ENCODE assay signal across 8 cellular contexts in the genomic region with DNA sequence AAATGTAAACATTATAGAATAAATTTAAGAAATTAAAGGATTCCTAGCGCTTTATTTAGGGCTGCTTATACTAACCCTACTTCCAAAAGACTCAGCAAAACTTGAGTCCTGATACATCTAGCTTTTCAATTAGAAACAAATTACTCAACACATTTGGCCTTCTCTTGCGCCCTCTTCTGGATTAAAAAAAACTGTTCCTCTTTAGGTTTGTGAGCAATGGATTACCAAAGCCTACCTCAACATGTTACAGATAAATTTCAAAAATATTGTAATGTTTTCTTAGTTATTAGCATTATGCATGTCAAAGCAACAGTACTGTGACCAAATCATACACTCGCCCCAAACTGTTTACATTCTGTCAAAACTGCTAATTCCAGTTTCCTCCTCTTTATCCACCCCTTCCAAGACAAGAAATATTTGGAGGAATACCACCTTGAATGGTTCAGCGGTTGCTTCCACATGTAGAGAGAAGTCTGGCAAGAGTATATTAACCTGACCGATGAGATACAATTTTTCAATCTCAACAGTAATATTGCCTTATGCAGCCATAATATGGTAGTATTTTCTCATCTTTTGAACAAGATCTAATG. TPM values are rescaled to one million over a fixed set of nuclear protein-coding genes. Genes with fewer than 3 reads are reported as not detected.
DNase-seq lines count a peak whose midpoint lies in the region; ATAC-seq and TF ChIP-seq lines count a peak whose summit lies in the region.

No MANE protein-coding gene starts in this region.

- TF ChIP-seq POLR2A in NB4 (IDR thresholded peaks at IDR 0.05; ENCODE audit: extremely low read depth, insufficient read length): no peak

- peak overlapping the region; percentile 90 for H3K27ac ChIP-seq in effector memory CD4-positive, alpha-beta T cell (ENCODE audit: insufficient read depth, low read length, poor library complexity, severe bottlenecking)

- H3K4me3 ChIP-seq in NB4 (ENCODE audit: low read depth, low read length): peak overlapping the region; percentile 84
- peak overlapping the region; percentile 55 for H3K4me3 ChIP-seq in effector memory CD4-positive, alpha-beta T cell (ENCODE audit: insufficient read depth, low read depth, low read length, poor library complexity, severe bottlenecking)

- peak; percentile 43 for TF ChIP-seq CTCF in NB4 (IDR thresholded peaks at IDR 0.05; ENCODE audit: low read depth, low read length)

- peaks cover 17% of the 10 kb centered on the region for H3K36me3 ChIP-seq in effector memory CD4-positive, alpha-beta T cell (ENCODE audit: control insufficient read depth, insufficient read depth, low read length)

- no peaks in the 10 kb centered on the region for H3K9me3 ChIP-seq in effector memory CD4-positive, alpha-beta T cell (ENCODE audit: control insufficient read depth, low read length)

- peak; percentile 46 for DNase-seq in 8988T
- peak; percentile 58 for DNase-seq in ELF-1 (ENCODE audit: low read depth, low spot score)
- peak; percentile 88 for DNase-seq in NB4 (ENCODE audit: low read depth)
- DNase-seq in SKM-1 (lab: John Stamatoyannopoulos, UW; ENCODE audit: unreplicated experiment): peak; percentile 45
- no peak for DNase-seq in effector memory CD4-positive, alpha-beta T cell
- peak; percentile 32 for DNase-seq in mucosa of gallbladder (ENCODE audit: low spot score)

- ATAC-seq in GM18858 (IDR thresholded peaks at IDR 0.05; ENCODE audit: unreplicated experiment) (no peak), GM21526 (IDR thresholded peaks at IDR 0.05; ENCODE audit: low FRiP score, unreplicated experiment) (no peak)

- no peaks in the 10 kb centered on the region for H3K27me3 ChIP-seq in effector memory CD4-positive, alpha-beta T cell (replicated peaks; ENCODE audit: control insufficient read depth, insufficient read depth, low read length, poor library complexity, severe bottlenecking)

- peaks cover 21% of the 10 kb centered on the region for H3K4me1 ChIP-seq in effector memory CD4-positive, alpha-beta T cell (ENCODE audit: control insufficient read depth, insufficient read depth, low read length, poor library complexity, severe bottlenecking)

RNA-seq across cellular contexts. Expression of a gene that starts 2.7 kb away (rescaled TPM):
- 39.9 TPM for total RNA-seq in mucosa of gallbladder

RNA-seq across cellular contexts. Expression of a gene that starts 44.6 kb away (rescaled TPM):
- total RNA-seq in mucosa of gallbladder: not detected

Comparison
In these comparisons a context has a peak if more than half of its experiments do, and no peak if none do; other contexts are left out.
1. DNase-seq: peak in 8988T (single experiment), ELF-1 (single experiment), NB4 (single experiment), SKM-1 (single experiment) and mucosa of gallbladder (single experiment); none in effector memory CD4-positive, alpha-beta T cell (0 of 3).